13 cellular contexts compared by ENCODE assay signal in the genomic region with DNA sequence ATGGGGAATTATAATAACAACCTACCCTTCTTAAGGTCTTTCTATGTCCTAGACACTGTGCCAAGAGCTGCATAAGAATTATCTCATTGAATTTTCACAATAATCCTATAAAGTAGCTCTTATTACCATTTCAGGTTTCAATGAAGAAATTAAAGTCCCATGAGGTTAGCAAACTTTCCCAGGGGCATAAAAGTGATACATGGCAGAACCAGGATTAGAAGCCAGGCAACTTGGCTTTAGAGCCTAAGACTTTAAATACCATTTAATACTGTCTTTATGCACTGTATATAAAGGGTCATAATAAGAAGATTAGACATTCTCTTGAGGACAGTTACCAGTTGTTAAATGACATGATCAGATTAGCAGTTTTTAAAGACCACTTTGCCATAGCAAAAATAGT.
"Had no signal": no experiment of that assay in that cellular context is flagged by ENCODE, and none has a peak within 500 bp of the region (broad histone marks: within the 10 kb centered on the region; RNA-seq: fewer than 3 reads in every experiment).

No MANE protein-coding gene starts in this region.

- H3K27ac Mint-ChIP-seq: naive B cell, nephron, type B pancreatic cell had no signal

- H3K27me3 Mint-ChIP-seq: naive B cell, type B pancreatic cell had no signal

- DNase-seq: effector memory CD4-positive, alpha-beta T cell; heart right ventricle; hypothalamus; kidney glomerular epithelial cell; mesendoderm; naive B cell; psoas muscle; stimulated activated CD4-positive, alpha-beta T cell treated with anti-CD3 and anti-CD28 coated beads, Interleukin-12 subunit alpha, Interleukin-12 subunit beta, amount 100 ng/mL, for 4 hours; stimulated activated naive CD4-positive, alpha-beta T cell treated with Interleukin-2 at 50 U/mL for 16 hours; thyroid gland had no signal

- H3K4me1 Mint-ChIP-seq: naive B cell had no signal

- H3K36me3 Mint-ChIP-seq: naive B cell had no signal

- ATAC-seq: heart right ventricle, psoas muscle, sciatic nerve had no signal

- H3K4me3 Mint-ChIP-seq: naive B cell, nephron, type B pancreatic cell had no signal
